Comparison of ENCODE assay signal across 11 cellular contexts in genomic region chr3:56629044-56629443, GRCh38.
A peak's percentile ranks its signal among the peaks of the same experiment; 100 is the strongest.
DNase-seq lines count a peak whose midpoint lies in the region; ATAC-seq and TF ChIP-seq lines count a peak whose summit lies in the region.
"Had no signal": no experiment of that assay in that cellular context is flagged by ENCODE, and none has a peak within 500 bp of the region (broad histone marks: within the 10 kb centered on the region; RNA-seq: fewer than 3 reads in every experiment).

No MANE protein-coding gene starts in this region.

- no peak overlapping the region for H3K4me3 ChIP-seq in WERI-Rb-1 (ENCODE audit: low read depth, low read length)

- H3K27ac Mint-ChIP-seq in central memory CD8-positive, alpha-beta T cell (ENCODE audit: low read depth), result peak overlapping the region; percentile 68
- peak overlapping the region; percentile 62 for H3K27ac Mint-ChIP-seq in nephron progenitor cell
- H3K27ac Mint-ChIP-seq: dendritic cell treated with granulocyte-macrophage colony-stimulating factor and Interleukin-4, amounts not matched to agents 40 ng/mL and 50 ng/mL, for 4 days had no signal

- H3K36me3 ChIP-seq in WERI-Rb-1, result peaks cover 58% of the 10 kb centered on the region

- no peaks in the 10 kb centered on the region for H3K9me3 Mint-ChIP-seq in central memory CD8-positive, alpha-beta T cell
- no peaks in the 10 kb centered on the region for H3K9me3 Mint-ChIP-seq in nephron progenitor cell
- H3K9me3 Mint-ChIP-seq: dendritic cell treated with granulocyte-macrophage colony-stimulating factor and Interleukin-4, amounts not matched to agents 40 ng/mL and 50 ng/mL, for 4 days had no signal

- H3K4me1 Mint-ChIP-seq in central memory CD8-positive, alpha-beta T cell, result peaks cover 17% of the 10 kb centered on the region
- no peaks in the 10 kb centered on the region for H3K4me1 Mint-ChIP-seq in nephron progenitor cell

- H3K4me3 Mint-ChIP-seq in central memory CD8-positive, alpha-beta T cell, result no peak overlapping the region
- H3K4me3 Mint-ChIP-seq in nephron progenitor cell, result no peak overlapping the region
- H3K4me3 Mint-ChIP-seq: dendritic cell treated with granulocyte-macrophage colony-stimulating factor and Interleukin-4, amounts not matched to agents 40 ng/mL and 50 ng/mL, for 4 days had no signal

- ATAC-seq in GM19025 (IDR thresholded peaks at IDR 0.05; ENCODE audit: low read depth, unreplicated experiment), result peak; percentile 76
- peak; percentile 56 for ATAC-seq in HG02678 (IDR thresholded peaks at IDR 0.05; ENCODE audit: unreplicated experiment)
- ATAC-seq in central memory CD8-positive, alpha-beta T cell (replicated peaks; ENCODE audit: extremely low read depth, poor library complexity, severe bottlenecking), result no peak
- no peak for ATAC-seq in HG03045 (IDR thresholded peaks at IDR 0.05; ENCODE audit: unreplicated experiment)

- H3K27me3 Mint-ChIP-seq in central memory CD8-positive, alpha-beta T cell, result no peaks in the 10 kb centered on the region
- no peaks in the 10 kb centered on the region for H3K27me3 Mint-ChIP-seq in nephron progenitor cell (ENCODE audit: low read depth, poor library complexity)
- H3K27me3 Mint-ChIP-seq: dendritic cell treated with granulocyte-macrophage colony-stimulating factor and Interleukin-4, amounts not matched to agents 40 ng/mL and 50 ng/mL, for 4 days had no signal

- no peak for TF ChIP-seq CTCF in nephron progenitor cell (IDR thresholded peaks at IDR 0.05)
- TF ChIP-seq CTCF in GM20000 (IDR thresholded peaks at IDR 0.05; ENCODE audit: extremely low read depth, missing control alignments), result no peak
- no peak for TF ChIP-seq CTCF in WERI-Rb-1 (IDR thresholded peaks at IDR 0.05; ENCODE audit: low read depth, low read length)

- DNase-seq in central memory CD8-positive, alpha-beta T cell (ENCODE audit: low spot score in 2 of 2), result no peak
- DNase-seq in nephron progenitor cell (no peak), GM20000 (ENCODE audit: low spot score) (no peak), WERI-Rb-1 (no peak), HUDEP-2 (lab: John Stamatoyannopoulos, UW; ENCODE audit: unreplicated experiment in 76 of 76) (no peak)
- DNase-seq: stimulated activated CD4-positive, alpha-beta T cell treated with anti-CD3 and anti-CD28 coated beads, Interleukin-4, amount 100 ng/mL, for 24 hours; T-helper 9 cell had no signal

- H3K9me3 ChIP-seq in WERI-Rb-1 (ENCODE audit: severe bottlenecking), result no peaks in the 10 kb centered on the region

- no peaks in the 10 kb centered on the region for H3K27me3 ChIP-seq in WERI-Rb-1 (ENCODE audit: insufficient read depth, low read depth, severe bottlenecking)

- no peak overlapping the region for H3K27ac ChIP-seq in WERI-Rb-1

- H3K36me3 Mint-ChIP-seq in central memory CD8-positive, alpha-beta T cell (ENCODE audit: insufficient read depth), result peaks cover 51% of the 10 kb centered on the region
- H3K36me3 Mint-ChIP-seq in nephron progenitor cell (ENCODE audit: low read depth), result peaks cover 63% of the 10 kb centered on the region

Comparison
In these comparisons a context has a peak if more than half of its experiments do, and no peak if none do; other contexts are left out.
1. ATAC-seq: peak in GM19025 (single experiment) and HG02678 (single experiment); none in central memory CD8-positive, alpha-beta T cell (single experiment) and HG03045 (single experiment).